ENCODE assay signal across 7 cellular contexts in genomic region chr6:155207223-155207622, GRCh38. TPM values are rescaled to one million over a fixed set of nuclear protein-coding genes. Genes with fewer than 3 reads are reported as not detected.
"Had no signal": no experiment of that assay in that cellular context is flagged by ENCODE, and none has a peak within 500 bp of the region (broad histone marks: within the 10 kb centered on the region; RNA-seq: fewer than 3 reads in every experiment).

No MANE protein-coding gene starts in this region.

- H2AFZ ChIP-seq: GM23338 had no signal

- ATAC-seq: GM23338, K562 had no signal

- DNase-seq: H9, HCEC 1CT, KG1 had no signal

- H3K27ac Mint-ChIP-seq: GM23338, H9 had no signal

- H3K4me3 ChIP-seq: GM23338, K562 had no signal

- H3K4me2 ChIP-seq: GM23338 had no signal

- H3K4me3 Mint-ChIP-seq: GM23338, H9 had no signal

RNA-seq across cellular contexts. Expression of gene CLDN20, which starts 56.6 kb away (rescaled TPM):
- total RNA-seq: GM23338, H1, H9, HT-29, K562 had no signal
- polyA plus RNA-seq: H1, K562 had no signal
